13 cellular contexts compared by ENCODE assay signal in genomic region chr2:239312081-239312501, GRCh38.
A peak's percentile ranks its signal among the peaks of the same experiment; 100 is the strongest.
DNase-seq lines count a peak whose midpoint lies in the region; TF ChIP-seq lines count a peak whose summit lies in the region.
"Had no signal": no experiment of that assay in that cellular context is flagged by ENCODE, and none has a peak within 500 bp of the region (broad histone marks: within the 10 kb centered on the region; RNA-seq: fewer than 3 reads in every experiment).

No MANE protein-coding gene starts in this region.

- intact Hi-C loops in dendritic cell treated with granulocyte-macrophage colony-stimulating factor and Interleukin-4, amounts not matched to agents 40 ng/mL and 50 ng/mL, for 4 days (cut with micrococcal nuclease) = no loop called here

- peaks cover 14% of the 10 kb centered on the region for H3K9me3 ChIP-seq in KOPT-K1 (ENCODE audit: insufficient read depth, low read length, poor library complexity, severe bottlenecking)
- H3K9me3 ChIP-seq: breast epithelium, SJSA1 had no signal

- H3K9me3 Mint-ChIP-seq in dendritic cell treated with granulocyte-macrophage colony-stimulating factor and Interleukin-4, amounts not matched to agents 40 ng/mL and 50 ng/mL, for 4 days = no peaks in the 10 kb centered on the region
- H3K9me3 Mint-ChIP-seq in nephron progenitor cell = peaks cover 38% of the 10 kb centered on the region
- H3K9me3 Mint-ChIP-seq: effector memory CD8-positive, alpha-beta T cell; HFFc6 had no signal

- H3K27me3 Mint-ChIP-seq in dendritic cell treated with granulocyte-macrophage colony-stimulating factor and Interleukin-4, amounts not matched to agents 40 ng/mL and 50 ng/mL, for 4 days = no peaks in the 10 kb centered on the region
- H3K27me3 Mint-ChIP-seq in nephron progenitor cell (ENCODE audit: low read depth, poor library complexity) = peaks cover 3% of the 10 kb centered on the region
- H3K27me3 Mint-ChIP-seq: activated naive CD8-positive, alpha-beta T cell; effector memory CD8-positive, alpha-beta T cell had no signal

- H3K4me3 Mint-ChIP-seq in dendritic cell treated with granulocyte-macrophage colony-stimulating factor and Interleukin-4, amounts not matched to agents 40 ng/mL and 50 ng/mL, for 4 days = no peak overlapping the region
- no peak overlapping the region for H3K4me3 Mint-ChIP-seq in nephron progenitor cell
- H3K4me3 Mint-ChIP-seq: activated naive CD8-positive, alpha-beta T cell; effector memory CD8-positive, alpha-beta T cell; HFFc6 had no signal

- H3K36me3 Mint-ChIP-seq in dendritic cell treated with granulocyte-macrophage colony-stimulating factor and Interleukin-4, amounts not matched to agents 40 ng/mL and 50 ng/mL, for 4 days (ENCODE audit: low read depth) = peaks cover 9% of the 10 kb centered on the region
- H3K36me3 Mint-ChIP-seq in nephron progenitor cell (ENCODE audit: low read depth) = peaks cover 39% of the 10 kb centered on the region

- DNase-seq in nephron progenitor cell = no peak
- DNase-seq in substantia nigra (lab: John Stamatoyannopoulos, UW) = no peak
- DNase-seq in C1 segment of cervical spinal cord (lab: John Stamatoyannopoulos, UW) = no peak
- DNase-seq in HCEC 1CT = no peak
- no peak for DNase-seq in NCI-H510A treated with DMSO at 0.1 percent for 48 hours (lab: John Stamatoyannopoulos, UW)
- DNase-seq: effector memory CD8-positive, alpha-beta T cell; HFFc6; NCI-H187 had no signal

- peaks cover 73% of the 10 kb centered on the region for H3K4me1 Mint-ChIP-seq in dendritic cell treated with granulocyte-macrophage colony-stimulating factor and Interleukin-4, amounts not matched to agents 40 ng/mL and 50 ng/mL, for 4 days (ENCODE audit: low read depth)
- peaks cover 61% of the 10 kb centered on the region for H3K4me1 Mint-ChIP-seq in nephron progenitor cell

- H3K36me3 ChIP-seq in KOPT-K1 (ENCODE audit: insufficient read depth, low read length) = peaks cover 30% of the 10 kb centered on the region
- H3K36me3 ChIP-seq: breast epithelium, SJSA1 had no signal

- peak overlapping the region; percentile 57 for H3K27ac Mint-ChIP-seq in dendritic cell treated with granulocyte-macrophage colony-stimulating factor and Interleukin-4, amounts not matched to agents 40 ng/mL and 50 ng/mL, for 4 days
- H3K27ac Mint-ChIP-seq in nephron progenitor cell = peak overlapping the region; percentile 89
- H3K27ac Mint-ChIP-seq: activated naive CD8-positive, alpha-beta T cell; effector memory CD8-positive, alpha-beta T cell; HFFc6 had no signal

- TF ChIP-seq CTCF in nephron progenitor cell (IDR thresholded peaks at IDR 0.05) = no peak

- H3K27ac ChIP-seq in KOPT-K1 (ENCODE audit: low read depth, low read length, poor library complexity, severe bottlenecking) = peak overlapping the region; percentile 100
- H3K27ac ChIP-seq in substantia nigra (ENCODE audit: low read depth, low read length, poor library complexity, severe bottlenecking) = peak overlapping the region; percentile 91
- H3K27ac ChIP-seq: SJSA1 had no signal
